ENCODE assay signal across 24 cellular contexts in the genomic region with DNA sequence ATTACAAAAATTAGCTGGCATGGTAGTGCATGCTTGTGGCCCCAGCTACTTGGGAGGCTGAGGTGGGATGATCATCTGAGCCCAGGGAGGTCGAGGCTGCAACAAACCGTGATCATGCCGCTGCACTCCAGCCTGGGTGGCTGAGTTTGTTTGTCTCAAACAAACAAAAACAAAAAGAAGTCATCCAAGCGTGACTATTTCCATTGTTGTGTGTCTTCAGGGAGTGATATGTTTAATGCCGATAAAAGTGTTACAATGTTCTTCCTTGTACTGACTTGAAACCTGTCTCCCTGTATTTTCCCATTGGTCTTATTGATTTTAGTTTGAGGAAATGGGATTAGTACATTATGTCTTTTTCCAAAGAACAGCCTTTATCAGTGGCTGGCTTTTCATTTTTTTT.
"Had no signal": no experiment of that assay in that cellular context is flagged by ENCODE, and none has a peak within 500 bp of the region (broad histone marks: within the 10 kb centered on the region; RNA-seq: fewer than 3 reads in every experiment).

No MANE protein-coding gene starts in this region.

- H3K27me3 Mint-ChIP-seq: activated B cell treated with CpG ODN at 0.5 μM for 24 hours; central memory CD8-positive, alpha-beta T cell; progenitor cell of endocrine pancreas; stimulated activated naive CD8-positive, alpha-beta T cell treated with anti-CD3 and anti-CD28 coated beads, Interleukin-15, Interleukin-2, amounts not matched to agents 100 ng/mL and 50 ng/mL, for 24 hours had no signal

- ATAC-seq: activated CD8-positive, alpha-beta T cell treated with anti-CD3 and anti-CD28 coated beads, Interleukin-2, amount 10 ng/mL, durations not matched to agents 7 days and 5 days; activated naive CD4-positive, alpha-beta T cell treated with anti-CD3 and anti-CD28 coated beads, Interleukin-2, amount 50 U/mL, for 72 hours; activated T-cell treated with anti-CD3 and anti-CD28 coated beads, Interleukin-2, amount 50 U/mL, for 72 hours; left ventricle myocardium superior; natural killer cell treated with Interleukin-12 subunit alpha and Interleukin-12 subunit beta and Interleukin-15 and Interleukin-18, amount 100 ng/mL, for 72 hours; right cardiac atrium; upper lobe of right lung had no signal

- H3K4me1 ChIP-seq: upper lobe of right lung had no signal

- H3K27ac ChIP-seq: coronary artery, esophagus muscularis mucosa, skin epidermis, thoracic aorta, upper lobe of right lung had no signal

- H3K4me3 ChIP-seq: coronary artery, esophagus muscularis mucosa, skin epidermis, thoracic aorta, upper lobe of right lung had no signal

- H3K9me3 ChIP-seq: esophagus muscularis mucosa, thoracic aorta, upper lobe of right lung had no signal

- H3K4me1 Mint-ChIP-seq: central memory CD8-positive, alpha-beta T cell had no signal

- DNase-seq: activated B cell treated with CpG ODN at 0.5 μM for 24 hours; activated CD4-positive, alpha-beta T cell treated with anti-CD3 and anti-CD28 coated beads for 48 hours; activated CD8-positive, alpha-beta memory T cell treated with anti-CD3 and anti-CD28 coated beads, Interleukin-2, amount 50 U/mL, for 4 hours; activated CD8-positive, alpha-beta T cell treated with anti-CD3 and anti-CD28 coated beads, Interleukin-2, amount 10 ng/mL, durations not matched to agents 7 days and 5 days; activated gamma-delta T cell; activated T-cell treated with anti-CD3 and anti-CD28 coated beads, Interleukin-2, amount 50 U/mL, for 72 hours; hypothalamus; kidney; left ventricle myocardium superior; mesenchymal stem cell; nucleus accumbens; right cardiac atrium; stimulated activated CD4-positive, alpha-beta T cell treated with anti-CD3 and anti-CD28 coated beads, Interleukin-4, amount 100 ng/mL, for 4 hours; stimulated activated CD8-positive, alpha-beta memory T cell treated with anti-CD3 and anti-CD28 coated beads, Interleukin-4, amount 100 ng/mL, for 48 hours; upper lobe of right lung had no signal

- H3K27ac Mint-ChIP-seq: activated B cell treated with CpG ODN at 0.5 μM for 24 hours; activated CD8-positive, alpha-beta T cell treated with anti-CD3 and anti-CD28 coated beads, Interleukin-2, amount 10 ng/mL, durations not matched to agents 7 days and 5 days; activated naive CD4-positive, alpha-beta T cell treated with anti-CD3 and anti-CD28 coated beads, Interleukin-2, amount 50 U/mL, for 72 hours; activated T-cell treated with anti-CD3 and anti-CD28 coated beads, Interleukin-2, amount 50 U/mL, for 72 hours; natural killer cell treated with Interleukin-12 subunit alpha and Interleukin-12 subunit beta and Interleukin-15 and Interleukin-18, amount 100 ng/mL, for 72 hours; progenitor cell of endocrine pancreas; stimulated activated naive CD8-positive, alpha-beta T cell treated with anti-CD3 and anti-CD28 coated beads, Interleukin-15, Interleukin-2, amounts not matched to agents 100 ng/mL and 50 ng/mL, for 24 hours had no signal

- H3K4me3 Mint-ChIP-seq: activated B cell treated with CpG ODN at 0.5 μM for 24 hours; activated CD8-positive, alpha-beta T cell treated with anti-CD3 and anti-CD28 coated beads, Interleukin-2, amount 10 ng/mL, durations not matched to agents 7 days and 5 days; activated T-cell treated with anti-CD3 and anti-CD28 coated beads, Interleukin-2, amount 50 U/mL, for 72 hours; central memory CD8-positive, alpha-beta T cell; natural killer cell treated with Interleukin-12 subunit alpha and Interleukin-12 subunit beta and Interleukin-15 and Interleukin-18, amount 100 ng/mL, for 72 hours; stimulated activated naive CD8-positive, alpha-beta T cell treated with anti-CD3 and anti-CD28 coated beads, Interleukin-15, Interleukin-2, amounts not matched to agents 100 ng/mL and 50 ng/mL, for 24 hours had no signal

- H3K36me3 Mint-ChIP-seq: activated naive CD4-positive, alpha-beta T cell treated with anti-CD3 and anti-CD28 coated beads, Interleukin-2, amount 50 U/mL, for 72 hours; natural killer cell treated with Interleukin-12 subunit alpha and Interleukin-12 subunit beta and Interleukin-15 and Interleukin-18, amount 100 ng/mL, for 72 hours had no signal

- H3K27me3 ChIP-seq: esophagus muscularis mucosa, upper lobe of right lung had no signal

- H3K9me3 Mint-ChIP-seq: activated B cell treated with CpG ODN at 0.5 μM for 24 hours; activated naive CD4-positive, alpha-beta T cell treated with anti-CD3 and anti-CD28 coated beads, Interleukin-2, amount 50 U/mL, for 72 hours; activated T-cell treated with anti-CD3 and anti-CD28 coated beads, Interleukin-2, amount 50 U/mL, for 72 hours; central memory CD8-positive, alpha-beta T cell; natural killer cell treated with Interleukin-12 subunit alpha and Interleukin-12 subunit beta and Interleukin-15 and Interleukin-18, amount 100 ng/mL, for 72 hours; stimulated activated naive CD8-positive, alpha-beta T cell treated with anti-CD3 and anti-CD28 coated beads, Interleukin-15, Interleukin-2, amounts not matched to agents 100 ng/mL and 50 ng/mL, for 24 hours had no signal

- H3K36me3 ChIP-seq: esophagus muscularis mucosa, thoracic aorta, upper lobe of right lung had no signal
